29 cellular contexts compared by ENCODE assay signal in genomic region chr9:131884222-131884621, GRCh38.
"Had no signal": no experiment of that assay in that cellular context is flagged by ENCODE, and none has a peak within 500 bp of the region (broad histone marks: within the 10 kb centered on the region; RNA-seq: fewer than 3 reads in every experiment).

No MANE protein-coding gene starts in this region.

- ATAC-seq: esophagus mucosa; gastrocnemius medialis; left colon; mucosa of descending colon; natural killer cell treated with Interleukin-12 subunit alpha and Interleukin-12 subunit beta and Interleukin-15 and Interleukin-18, amount 100 ng/mL, for 72 hours; pancreas; sciatic nerve; stimulated activated memory B cell treated with anti-CD40 and anti-IgM and Interleukin-4, amounts not matched to agents 10 μg/mL and 1 μg/mL and 100 μg/mL, for 72 hours; stimulated activated naive CD8-positive, alpha-beta T cell treated with anti-CD3 and anti-CD28 coated beads, Interleukin-15, Interleukin-2, amounts not matched to agents 100 U/mL and 50 U/mL, for 24 hours had no signal

- H3K27ac ChIP-seq: epithelial cell of prostate, gastrocnemius medialis, left ventricle myocardium inferior, lower lobe of right lung, neutrophil, pancreas, prostate gland, right atrium auricular region, thoracic aorta had no signal

- H3K9me3 ChIP-seq: gastrocnemius medialis, left ventricle myocardium inferior, lower lobe of right lung, mucosa of descending colon, neutrophil, pancreas, prostate gland, right atrium auricular region, thoracic aorta had no signal

- H3K4me3 ChIP-seq: dorsolateral prefrontal cortex, gastrocnemius medialis, left ventricle myocardium inferior, lower lobe of right lung, mucosa of descending colon, pancreas, prostate gland, right atrium auricular region, thoracic aorta had no signal

- H3K27me3 ChIP-seq: dorsolateral prefrontal cortex, gastrocnemius medialis, neutrophil, pancreas, right atrium auricular region had no signal

- FAIRE-seq: colon, pancreas had no signal

- DNase-seq: central memory CD4-positive, alpha-beta T cell; dorsolateral prefrontal cortex; effector CD8-positive, alpha-beta T cell; endodermal cell; foreskin fibroblast; gastrocnemius medialis; hypothalamus; immature natural killer cell; islet precursor cell; kidney glomerular epithelial cell; left colon; left ventricle myocardium inferior; lower lobe of right lung; mucosa of descending colon; naive B cell; pancreas; stimulated activated CD4-positive, alpha-beta T cell treated with anti-CD3 and anti-CD28 coated beads, Interleukin-4, amount 100 ng/mL, for 4 hours; stimulated activated naive CD8-positive, alpha-beta T cell treated with anti-CD3 and anti-CD28 coated beads, Interleukin-15, Interleukin-2, amounts not matched to agents 100 U/mL and 50 U/mL, for 24 hours; trophoblast cell had no signal

- H3K4me1 ChIP-seq: pancreas, prostate gland had no signal

- H3K36me3 ChIP-seq: gastrocnemius medialis, neutrophil, pancreas, prostate gland, right atrium auricular region had no signal
